In the genomic region with DNA sequence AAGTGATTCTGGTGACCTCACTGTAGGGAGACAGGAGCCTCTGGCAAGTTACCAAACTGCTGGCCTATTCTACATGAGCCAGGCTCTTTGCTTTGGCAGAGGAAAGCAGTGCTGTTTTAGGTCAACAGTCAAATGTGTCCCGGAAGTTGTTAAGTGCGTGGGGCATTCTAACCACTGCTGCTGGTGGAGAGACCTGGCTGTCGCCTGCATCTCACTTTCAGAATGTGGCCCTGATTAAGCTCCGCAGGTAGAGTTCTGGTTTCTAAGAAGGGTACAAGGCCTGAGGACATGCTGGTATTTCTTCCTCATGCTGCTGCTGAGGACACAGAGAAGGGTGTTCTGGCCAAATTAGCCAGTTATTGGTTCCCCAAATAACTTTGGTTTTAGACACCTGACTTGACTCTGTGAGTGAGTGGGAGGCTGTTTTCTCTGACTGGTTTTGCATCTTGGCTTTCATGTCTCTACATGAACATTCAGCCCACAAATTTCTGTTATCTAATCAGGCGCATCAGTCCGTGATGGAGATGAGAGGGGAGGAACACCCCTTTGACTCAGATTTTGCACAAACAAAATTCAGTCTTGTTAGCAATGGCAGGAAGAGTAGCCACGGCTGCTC, we compare ENCODE assay signal across 8 cellular contexts.
DNase-seq lines count a peak whose midpoint lies in the region; ATAC-seq and TF ChIP-seq lines count a peak whose summit lies in the region.

No MANE protein-coding gene starts in this region.

- CTCF ChIA-PET in naive thymus-derived CD4-positive, alpha-beta T cell (lab: Charles Lee) = no interaction called here

- ATAC-seq in GM21423 (IDR thresholded peaks at IDR 0.05; ENCODE audit: unreplicated experiment) = peak; percentile 82
- peak; percentile 83 to 86 for ATAC-seq in activated T-cell treated with anti-CD3 and anti-CD28 coated beads, Interleukin-2, amount 50 U/mL, for 72 hours (replicated peaks in 1 of 2)
- peak; percentile 38 for ATAC-seq in naive thymus-derived CD4-positive, alpha-beta T cell

- H3K27me3 ChIP-seq in naive thymus-derived CD4-positive, alpha-beta T cell (ENCODE audit: control insufficient read depth in 2 of 2, insufficient read depth in 2 of 2, low read length in 2 of 2) = no peaks in the 10 kb centered on the region
- H3K27me3 ChIP-seq in brain microvascular endothelial cell (replicated peaks) = no peaks in the 10 kb centered on the region

- H3K36me3 ChIP-seq in naive thymus-derived CD4-positive, alpha-beta T cell (ENCODE audit: control insufficient read depth in 2 of 3, insufficient read depth in 3 of 3, low read length in 3 of 3) = no peaks in the 10 kb centered on the region
- no peaks in the 10 kb centered on the region for H3K36me3 ChIP-seq in brain microvascular endothelial cell (replicated peaks)

- H3K27ac Mint-ChIP-seq in IgD-negative memory B cell = peak overlapping the region; percentile 26 to 96 (median 45)
- no peak overlapping the region for H3K27ac Mint-ChIP-seq in activated T-cell treated with anti-CD3 and anti-CD28 coated beads, Interleukin-2, amount 50 U/mL, for 72 hours
- H3K27ac Mint-ChIP-seq in naive thymus-derived CD4-positive, alpha-beta T cell = no peak overlapping the region

- no peak overlapping the region for H3K4me3 ChIP-seq in naive thymus-derived CD4-positive, alpha-beta T cell (ENCODE audit: low read length)
- no peak overlapping the region for H3K4me3 ChIP-seq in brain microvascular endothelial cell (ENCODE audit: low read depth, low read length)

- H3K9me3 Mint-ChIP-seq in IgD-negative memory B cell = peaks cover 0 to 9% (median 2%) of the 10 kb centered on the region in 3 donors
- peaks cover 4 to 8% of the 10 kb centered on the region in 2 donors for H3K9me3 Mint-ChIP-seq in activated T-cell treated with anti-CD3 and anti-CD28 coated beads, Interleukin-2, amount 50 U/mL, for 72 hours
- peaks cover 0 to 11% (median 4%) of the 10 kb centered on the region in 11 donors for H3K9me3 Mint-ChIP-seq in naive thymus-derived CD4-positive, alpha-beta T cell

- no peak overlapping the region for H3K27ac ChIP-seq in naive thymus-derived CD4-positive, alpha-beta T cell (ENCODE audit: low read depth, low read length)
- H3K27ac ChIP-seq in brain microvascular endothelial cell = no peak overlapping the region

- no peaks in the 10 kb centered on the region for H3K36me3 Mint-ChIP-seq in IgD-negative memory B cell
- H3K36me3 Mint-ChIP-seq in activated T-cell treated with anti-CD3 and anti-CD28 coated beads, Interleukin-2, amount 50 U/mL, for 72 hours (ENCODE audit: insufficient read depth in 2 of 2) = peaks cover 4 to 8% of the 10 kb centered on the region in 2 donors
- H3K36me3 Mint-ChIP-seq in naive thymus-derived CD4-positive, alpha-beta T cell = peaks cover 0 to 3% (median 0%) of the 10 kb centered on the region in 5 donors

- TF ChIP-seq CTCF in GM13976 (IDR thresholded peaks at IDR 0.05; ENCODE audit: borderline replicate concordance, control extremely low read depth, extremely low read depth, insufficient read depth, missing control alignments) = no peak
- no peak for TF ChIP-seq CTCF in brain microvascular endothelial cell (IDR thresholded peaks at IDR 0.05; ENCODE audit: low read depth, low read length, missing control alignments)

- intact Hi-C loops in naive thymus-derived CD4-positive, alpha-beta T cell (cut with micrococcal nuclease) = no loop called here

- in situ Hi-C loops in GM13976 (cut with MboI; ENCODE audit: low sequenced_read_pairs, unreplicated experiment) (no loop called here), brain microvascular endothelial cell (cut with HindIII; ENCODE audit: low pct_ligation_motif_present, low sequenced_read_pairs) (no loop called here)

- H3K27me3 Mint-ChIP-seq in IgD-negative memory B cell = no peaks in the 10 kb centered on the region
- peaks cover 4% of the 10 kb centered on the region for H3K27me3 Mint-ChIP-seq in activated T-cell treated with anti-CD3 and anti-CD28 coated beads, Interleukin-2, amount 50 U/mL, for 72 hours (ENCODE audit: low read depth)
- peaks cover 0 to 2% (median 0%) of the 10 kb centered on the region in 5 donors for H3K27me3 Mint-ChIP-seq in naive thymus-derived CD4-positive, alpha-beta T cell

- H3K4me1 ChIP-seq in naive thymus-derived CD4-positive, alpha-beta T cell (ENCODE audit: control insufficient read depth in 2 of 2, insufficient read depth in 2 of 2, low read length in 2 of 2) = peaks cover 0 to 7% of the 10 kb centered on the region in 2 donors

- peaks cover 18 to 31% (median 24%) of the 10 kb centered on the region in 3 donors for H3K4me1 Mint-ChIP-seq in IgD-negative memory B cell
- peaks cover 12% of the 10 kb centered on the region for H3K4me1 Mint-ChIP-seq in activated T-cell treated with anti-CD3 and anti-CD28 coated beads, Interleukin-2, amount 50 U/mL, for 72 hours (ENCODE audit: low read depth)
- peaks cover 0 to 3% (median 0%) of the 10 kb centered on the region in 7 donors for H3K4me1 Mint-ChIP-seq in naive thymus-derived CD4-positive, alpha-beta T cell

- no peaks in the 10 kb centered on the region for H3K9me3 ChIP-seq in naive thymus-derived CD4-positive, alpha-beta T cell (ENCODE audit: control insufficient read depth in 2 of 3, low read length in 3 of 3)

- H3K4me3 Mint-ChIP-seq in IgD-negative memory B cell = peak overlapping the region; percentile 5 to 90 (median 81)
- peak overlapping the region in 1 of 2 donors; percentile 60 for H3K4me3 Mint-ChIP-seq in activated T-cell treated with anti-CD3 and anti-CD28 coated beads, Interleukin-2, amount 50 U/mL, for 72 hours
- H3K4me3 Mint-ChIP-seq in naive thymus-derived CD4-positive, alpha-beta T cell = no peak overlapping the region

- POLR2A ChIA-PET in naive thymus-derived CD4-positive, alpha-beta T cell (lab: Charles Lee) = interaction anchor here (0.6 kb wide), 1 partner anchor 22 kb away, joined by 3 read pairs; no protein-coding TSS in a partner anchor

- DNase-seq in GM13976 (ENCODE audit: low spot score) = peak; percentile 46
- peak; percentile 21 to 49 for DNase-seq in activated T-cell treated with anti-CD3 and anti-CD28 coated beads, Interleukin-2, amount 50 U/mL, for 72 hours
- no peak for DNase-seq in naive thymus-derived CD4-positive, alpha-beta T cell
- no peak for DNase-seq in brain microvascular endothelial cell
- DNase-seq in iPS-NIHi11 (ENCODE audit: low spot score) = no peak
- no peak for DNase-seq in NCI-H187 treated with DMSO at 0.1 percent for 48 hours (lab: John Stamatoyannopoulos, UW)

Comparison
In these comparisons a context has a peak if more than half of its experiments do, and no peak if none do; other contexts are left out.
1. DNase-seq: peak in GM13976 (single experiment) and activated T-cell treated with anti-CD3 and anti-CD28 coated beads, Interleukin-2, amount 50 U/mL, for 72 hours (2 of 2); none in naive thymus-derived CD4-positive, alpha-beta T cell (0 of 9), brain microvascular endothelial cell (single experiment), iPS-NIHi11 (single experiment) and NCI-H187 treated with DMSO at 0.1 percent for 48 hours (single experiment).
2. H3K27ac Mint-ChIP-seq: peak in IgD-negative memory B cell (3 of 3); none in activated T-cell treated with anti-CD3 and anti-CD28 coated beads, Interleukin-2, amount 50 U/mL, for 72 hours (single experiment) and naive thymus-derived CD4-positive, alpha-beta T cell (0 of 9).
3. H3K4me3 Mint-ChIP-seq: peak in IgD-negative memory B cell (4 of 4); none in naive thymus-derived CD4-positive, alpha-beta T cell (0 of 10).
4. Peak in every context shown above with its lines, with median percentiles within 50 percentile points of each other: ATAC-seq.